ENCODE assay signal across 19 cellular contexts in genomic region chr4:141567326-141567915, GRCh38.
A peak's percentile ranks its signal among the peaks of the same experiment; 100 is the strongest.
DNase-seq lines count a peak whose midpoint lies in the region; ATAC-seq, FAIRE-seq and TF ChIP-seq lines count a peak whose summit lies in the region.
"Had no signal": no experiment of that assay in that cellular context is flagged by ENCODE, and none has a peak within 500 bp of the region (broad histone marks: within the 10 kb centered on the region; RNA-seq: fewer than 3 reads in every experiment).

No MANE protein-coding gene starts in this region.

- H3K27ac ChIP-seq in A549 (peak overlapping the region; percentile 83 to 95), VCaP (peak overlapping the region; percentile 30; the same call in 1 of the 2 replicates), mesendoderm (ENCODE audit: low read depth, low read length) (no peak overlapping the region)
- H3K27ac ChIP-seq: C4-2B, HL-60 had no signal

- no peak overlapping the region for H2BK15ac ChIP-seq in mesendoderm (replicated peaks; ENCODE audit: low read depth)

- POLR2A ChIA-PET in A549 (lab: Yijun Ruan, JAX): no interaction called here
- POLR2A ChIA-PET in activated CD4-positive, alpha-beta memory T cell treated with anti-CD3 and anti-CD28 coated beads, Interleukin-2, amount 10 ng/mL, durations not matched to agents 7 days and 5 days (lab: Charles Lee): no interaction called here

- H3K56ac ChIP-seq in mesendoderm (ENCODE audit: low read length): no peak overlapping the region

- H3K9me3 ChIP-seq in A549: no peaks in the 10 kb centered on the region
- H3K9me3 ChIP-seq: BE2C had no signal

- no peaks in the 10 kb centered on the region for H3K4me1 Mint-ChIP-seq in activated CD4-positive, alpha-beta memory T cell treated with anti-CD3 and anti-CD28 coated beads, Interleukin-2, amount 10 ng/mL, durations not matched to agents 7 days and 5 days
- H3K4me1 Mint-ChIP-seq: CD4-positive, alpha-beta memory T cell had no signal

- no peak overlapping the region for H4K8ac ChIP-seq in mesendoderm (ENCODE audit: low read depth, low read length)

- H2BK5ac ChIP-seq in mesendoderm (ENCODE audit: low read length): no peak overlapping the region

- no peak for TF ChIP-seq RAD21 in A549 (conservative IDR thresholded peaks at IDR 0.05 in 1 of 2, IDR thresholded peaks at IDR 0.05 in 1 of 2)

- H3K4me2 ChIP-seq in A549: peak overlapping the region; percentile 32
- H3K4me2 ChIP-seq in mesendoderm (ENCODE audit: low read length): no peak overlapping the region

- H2BK120ac ChIP-seq in mesendoderm (ENCODE audit: low read depth, low read length): no peak overlapping the region

- peak; percentile 77 for FAIRE-seq in A549 (lab: Jason Lieb, UNC)
- FAIRE-seq: A204.1, GM12878, GM18507 had no signal

- WGBS in A549 (ENCODE audit: missing lambda C conversion rate): 24% methylated on average over 4 of the region's 4 CpGs
- WGBS in mesendoderm (ENCODE audit: extremely low coverage, insufficient coverage, low lambda C conversion rate): no CpG with 5 or more reads among the region's 4 CpGs

- no peaks in the 10 kb centered on the region for H3K9me3 Mint-ChIP-seq in activated CD4-positive, alpha-beta memory T cell treated with anti-CD3 and anti-CD28 coated beads, Interleukin-2, amount 10 ng/mL, durations not matched to agents 7 days and 5 days
- H3K9me3 Mint-ChIP-seq: HFFc6 had no signal

- H3K79me1 ChIP-seq in mesendoderm (ENCODE audit: low read length): no peaks in the 10 kb centered on the region

- no peak for TF ChIP-seq EP300 in A549 (IDR thresholded peaks at IDR 0.05)

- CTCF ChIA-PET in A549 (lab: Yijun Ruan, JAX): no interaction called here
- CTCF ChIA-PET in activated CD4-positive, alpha-beta memory T cell treated with anti-CD3 and anti-CD28 coated beads, Interleukin-2, amount 10 ng/mL, durations not matched to agents 7 days and 5 days (lab: Charles Lee): no interaction called here

- H3K23ac ChIP-seq in mesendoderm (ENCODE audit: low read length): no peak overlapping the region

- no peaks in the 10 kb centered on the region for H3K36me3 ChIP-seq in mesendoderm (ENCODE audit: control insufficient read depth, insufficient read depth, low read length)
- H3K36me3 ChIP-seq: BE2C had no signal

- intact Hi-C loops in Right ventricle myocardium superior (cut with DNase I): no loop called here

- ATAC-seq in A549 (no peak), GM19351 (IDR thresholded peaks at IDR 0.05; ENCODE audit: unreplicated experiment) (no peak), Right ventricle myocardium superior (ENCODE audit: poor library complexity) (no peak), HG03159 (IDR thresholded peaks at IDR 0.05; ENCODE audit: unreplicated experiment) (no peak)
- ATAC-seq: GM12878 had no signal

- no peaks in the 10 kb centered on the region for H3K36me3 Mint-ChIP-seq in activated CD4-positive, alpha-beta memory T cell treated with anti-CD3 and anti-CD28 coated beads, Interleukin-2, amount 10 ng/mL, durations not matched to agents 7 days and 5 days (ENCODE audit: low read depth)
- H3K36me3 Mint-ChIP-seq: CD4-positive, alpha-beta memory T cell had no signal

- no peak overlapping the region for H3K4ac ChIP-seq in mesendoderm (ENCODE audit: low read depth, low read length)

- no peak overlapping the region for H4K5ac ChIP-seq in mesendoderm (ENCODE audit: low read length)

- no peak overlapping the region for H2AK5ac ChIP-seq in mesendoderm (ENCODE audit: low read length)

- no peak overlapping the region for H3K4me3 ChIP-seq in A549
- no peak overlapping the region for H3K4me3 ChIP-seq in mesendoderm (ENCODE audit: low read length)
- H3K4me3 ChIP-seq: GM12878 had no signal

- H3K4me3 Mint-ChIP-seq in activated CD4-positive, alpha-beta memory T cell treated with anti-CD3 and anti-CD28 coated beads, Interleukin-2, amount 10 ng/mL, durations not matched to agents 7 days and 5 days: no peak overlapping the region
- H3K4me3 Mint-ChIP-seq: CD4-positive, alpha-beta memory T cell; HFFc6 had no signal

- no peak overlapping the region for H3K9ac ChIP-seq in mesendoderm (ENCODE audit: low read length)

- H3K18ac ChIP-seq in mesendoderm (ENCODE audit: low read length): no peak overlapping the region

- peak in 1 of 2 experiments; percentile 52 for DNase-seq in A549 (ENCODE audit: low read depth in 1 of 2, low spot score in 1 of 2)
- DNase-seq in DMS53 treated with DMSO at 0.1 percent for 48 hours (lab: John Stamatoyannopoulos, UW; ENCODE audit: unreplicated experiment): peak; percentile 32
- DNase-seq in mesendoderm: peak; percentile 53
- DNase-seq in activated CD4-positive, alpha-beta memory T cell treated with anti-CD3 and anti-CD28 coated beads, Interleukin-2, amount 10 ng/mL, durations not matched to agents 7 days and 5 days: no peak
- DNase-seq in Right ventricle myocardium superior: no peak
- DNase-seq: BE2C; CD4-positive, alpha-beta memory T cell; DMS79; HCEC 1CT; HFFc6; KBM-7 had no signal

- no peaks in the 10 kb centered on the region for H3K27me3 ChIP-seq in mesendoderm (ENCODE audit: insufficient read depth, low read length, poor library complexity)
- H3K27me3 ChIP-seq: BE2C had no signal

- H3K27ac Mint-ChIP-seq in activated CD4-positive, alpha-beta memory T cell treated with anti-CD3 and anti-CD28 coated beads, Interleukin-2, amount 10 ng/mL, durations not matched to agents 7 days and 5 days: no peak overlapping the region
- H3K27ac Mint-ChIP-seq: CD4-positive, alpha-beta memory T cell; HFFc6 had no signal

- H3K4me1 ChIP-seq in A549 (peaks cover 74% of the 10 kb centered on the region), mesendoderm (ENCODE audit: control insufficient read depth, low read depth, low read length) (no peaks in the 10 kb centered on the region)

- H3K27me3 Mint-ChIP-seq in activated CD4-positive, alpha-beta memory T cell treated with anti-CD3 and anti-CD28 coated beads, Interleukin-2, amount 10 ng/mL, durations not matched to agents 7 days and 5 days: peaks cover 2% of the 10 kb centered on the region

- no peaks in the 10 kb centered on the region for H3K79me2 ChIP-seq in mesendoderm (ENCODE audit: control insufficient read depth, insufficient read depth, low read length)

- TF ChIP-seq POLR2A in A549 (IDR thresholded peaks at IDR 0.05; ENCODE audit: low read length): no peak

- TF ChIP-seq CTCF in A549 (IDR thresholded peaks at IDR 0.05): no peak
- TF ChIP-seq CTCF in VCaP (conservative IDR thresholded peaks at IDR 0.05): no peak

TF ChIP-seq in A549, 52 proteins besides CTCF, POLR2A, EP300 and RAD21:
- TF ChIP-seq NR3C1 (IDR thresholded peaks at IDR 0.05): no peak
- TF ChIP-seq GATA3 (IDR thresholded peaks at IDR 0.05; ENCODE audit: borderline replicate concordance): peak; percentile 46

Comparison
In these comparisons a context has a peak if more than half of its experiments do, and no peak if none do; other contexts are left out.
1. DNase-seq: peak in DMS53 treated with DMSO at 0.1 percent for 48 hours (single experiment) and mesendoderm (single experiment); none in activated CD4-positive, alpha-beta memory T cell treated with anti-CD3 and anti-CD28 coated beads, Interleukin-2, amount 10 ng/mL, durations not matched to agents 7 days and 5 days (single experiment) and Right ventricle myocardium superior (single experiment).